Comparison of ENCODE assay signal across 13 cellular contexts in genomic region chr14:33765251-33765650, GRCh38.
A peak's percentile ranks its signal among the peaks of the same experiment; 100 is the strongest.
DNase-seq lines count a peak whose midpoint lies in the region; ATAC-seq and TF ChIP-seq lines count a peak whose summit lies in the region.
"Had no signal": no experiment of that assay in that cellular context is flagged by ENCODE, and none has a peak within 500 bp of the region (broad histone marks: within the 10 kb centered on the region; RNA-seq: fewer than 3 reads in every experiment).

No MANE protein-coding gene starts in this region.

- no peaks in the 10 kb centered on the region for H3F3A ChIP-seq in PC-3 (ENCODE audit: low read length, unreplicated experiment)

- H3K79me2 ChIP-seq in PC-3 (ENCODE audit: low read length), result no peaks in the 10 kb centered on the region

- H2AFZ ChIP-seq in PC-3 (ENCODE audit: low read length), result no peak overlapping the region

- no peak overlapping the region for H3K4me3 ChIP-seq in PC-3 (ENCODE audit: low read length)
- H3K4me3 ChIP-seq: gastroesophageal sphincter had no signal

- no peak overlapping the region for H3K4me2 ChIP-seq in PC-3 (ENCODE audit: low read length)

- intact Hi-C loops in sciatic nerve (cut with DNase I), result no loop called here
- intact Hi-C loops in PC-3 (cut with micrococcal nuclease), result no loop called here

- no peaks in the 10 kb centered on the region for H3K27me3 ChIP-seq in PC-3 (ENCODE audit: low read length)
- H3K27me3 ChIP-seq: gastroesophageal sphincter had no signal

- POLR2A ChIA-PET in PC-3 (lab: Charles Lee; ENCODE audit: unreplicated experiment), result no interaction called here

- no peak for TF ChIP-seq CTCF in PC-3 (conservative IDR thresholded peaks at IDR 0.05; ENCODE audit: low read depth, low read length)

- CTCF ChIA-PET in PC-3 (lab: Charles Lee), result interaction anchor here (0.6 kb wide), 1 partner anchor 496 kb away, joined by 7 read pairs; no protein-coding TSS in a partner anchor

- DNase-seq in DMS 273 (lab: John Stamatoyannopoulos, UW; ENCODE audit: unreplicated experiment), result peak; percentile 33
- no peak for DNase-seq in DMS 273 treated with DMSO at 0.1 percent for 48 hours (lab: John Stamatoyannopoulos, UW)
- peak; percentile 81 for DNase-seq in astrocyte of the hippocampus (ENCODE audit: low read depth, low spot score)
- peak; percentile 33 for DNase-seq in iPS DF 4.7 (ENCODE audit: extremely low read depth, low spot score)
- DNase-seq in sciatic nerve (ENCODE audit: low spot score), result no peak
- no peak for DNase-seq in NCI-H2196 (lab: John Stamatoyannopoulos, UW; ENCODE audit: unreplicated experiment)
- no peak for DNase-seq in PC-3
- DNase-seq: NCI-H187 had no signal

- no peaks in the 10 kb centered on the region for H3K4me1 ChIP-seq in PC-3 (ENCODE audit: insufficient read depth, low read length)

- H3K9me3 ChIP-seq in PC-3 (ENCODE audit: low read length), result no peaks in the 10 kb centered on the region
- H3K9me3 ChIP-seq: gastroesophageal sphincter had no signal

- H3K27ac ChIP-seq in PC-3 (ENCODE audit: low read length), result no peak overlapping the region
- H3K27ac ChIP-seq: 22Rv1, gastroesophageal sphincter, VCaP had no signal

- BruUV-seq in PC-3 (replicated peaks; lab: Mats Ljungman, UMichigan), result no TSS peak

- ATAC-seq in sciatic nerve, result peak; percentile 13
- ATAC-seq in PC-3, result no peak
- ATAC-seq in GM18868 (IDR thresholded peaks at IDR 0.05; ENCODE audit: unreplicated experiment), result no peak
- ATAC-seq: gastroesophageal sphincter, Panc1 had no signal

- H3K36me3 ChIP-seq in PC-3 (ENCODE audit: low read depth, low read length), result no peaks in the 10 kb centered on the region
- H3K36me3 ChIP-seq: gastroesophageal sphincter had no signal

- no peaks in the 10 kb centered on the region for H4K20me1 ChIP-seq in PC-3 (ENCODE audit: low read length)

- H3K9ac ChIP-seq in PC-3 (ENCODE audit: low read length), result no peak overlapping the region

- no peaks in the 10 kb centered on the region for H3K9me2 ChIP-seq in PC-3 (replicated peaks; ENCODE audit: low read length)

Comparison
In these comparisons a context has a peak if more than half of its experiments do, and no peak if none do; other contexts are left out.
1. DNase-seq: peak in DMS 273 (single experiment), astrocyte of the hippocampus (single experiment) and iPS DF 4.7 (single experiment); none in DMS 273 treated with DMSO at 0.1 percent for 48 hours (single experiment), sciatic nerve (single experiment), NCI-H2196 (single experiment) and PC-3 (single experiment).